ENCODE assay signal across 1 cellular context in genomic region chr22:48489551-48490512, GRCh38.
TF ChIP-seq lines count a peak whose summit lies in the region.

No MANE protein-coding gene starts in this region.

TF ChIP-seq in GM23338, 12 proteins besides CTCF, POLR2A, EP300 and RAD21 (continued from another document):
- no peak for TF ChIP-seq REST (IDR thresholded peaks at IDR 0.05; ENCODE audit: unreplicated experiment)
- TF ChIP-seq NANOG (IDR thresholded peaks at IDR 0.05; ENCODE audit: borderline replicate concordance) = no peak
- TF ChIP-seq STAT1 (IDR thresholded peaks at IDR 0.05; ENCODE audit: unreplicated experiment) = no peak
- no peak for TF ChIP-seq ETS1 (IDR thresholded peaks at IDR 0.05)
- no peak for TF ChIP-seq ZNF114 (CRISPR knock-in tag; IDR thresholded peaks at IDR 0.05)
- TF ChIP-seq POLR2AphosphoS5 (IDR thresholded peaks at IDR 0.05; ENCODE audit: low read depth) = no peak
- no peak for TF ChIP-seq EZH2 (IDR thresholded peaks at IDR 0.05; ENCODE audit: low read depth, unreplicated experiment)
- no peak for TF ChIP-seq CREB1 (CRISPR knock-in tag; IDR thresholded peaks at IDR 0.05; ENCODE audit: low read depth)
